ENCODE assay signal across 8 cellular contexts in genomic region chr2:150487537-150488429, GRCh38. TPM values are rescaled to one million over a fixed set of nuclear protein-coding genes. Genes with fewer than 3 reads are reported as not detected.
DNase-seq lines count a peak whose midpoint lies in the region; ATAC-seq and TF ChIP-seq lines count a peak whose summit lies in the region.

Gene RND3 (minus strand): TSS chr2:150487667. CDS start chr2:150487417, 250 bp downstream.

- H3K4me3 ChIP-seq in left lung, result peak within 1 kb of the TSS; percentile 57 to 67

- DNase-seq in activated naive CD4-positive, alpha-beta T cell treated with Interleukin-2 at 50 U/mL for 16 hours, result peak; percentile 9
- DNase-seq in activated naive CD4-positive, alpha-beta T cell (lab: John Stamatoyannopoulos, UW), result no peak
- DNase-seq in NCI-H1105 (lab: John Stamatoyannopoulos, UW) (peak; percentile 95), SKM-1 (lab: John Stamatoyannopoulos, UW; ENCODE audit: unreplicated experiment) (peak; percentile 47), dermis blood vessel endothelial cell (peak; percentile 99), left lung (peak; percentile 85 to 92)
- DNase-seq in stimulated activated CD4-positive, alpha-beta T cell treated with anti-CD3 and anti-CD28 coated beads, TNF-alpha, amount 100 ng/mL, for 24 hours (ENCODE audit: low read depth in 3 of 3), result peak in 2 of 3 experiments; percentile 17 to 57

- peaks cover 0 to 63% of the 10 kb centered on the region in 2 donors for H3K27me3 ChIP-seq in left lung

- TF ChIP-seq CTCF in left lung (IDR thresholded peaks at IDR 0.05), result peak; percentile 60 to 73

- H3K9me3 ChIP-seq in left lung, result no peaks in the 10 kb centered on the region

- H3K36me3 ChIP-seq in left lung, result no peaks in the 10 kb centered on the region

- intact Hi-C loops in left lung (cut with DNase I), result loop anchor here in 1 of 2 donors (10.0 kb wide), 1 partner anchor 893 kb away; no protein-coding TSS in a partner anchor

- ATAC-seq in HG02642 (IDR thresholded peaks at IDR 0.05; ENCODE audit: poor library complexity, unreplicated experiment) (peak; percentile 84), left lung (peak; percentile 69)

- peak within 1 kb of the TSS; percentile 80 to 90 for H3K27ac ChIP-seq in left lung

- no peaks in the 10 kb centered on the region for H3K4me1 ChIP-seq in left lung

RNA-seq across cellular contexts. Expression of gene RND3, which starts in this region (rescaled TPM):
- 53.1 and 66.5 TPM in 2 replicates for total RNA-seq in dermis blood vessel endothelial cell
- 10 to 100 TPM; 28.3 to 44.8 TPM for total RNA-seq in left lung

Comparison
In these comparisons a context has a peak if more than half of its experiments do, and no peak if none do; other contexts are left out.
1. DNase-seq: peak in activated naive CD4-positive, alpha-beta T cell treated with Interleukin-2 at 50 U/mL for 16 hours (single experiment), NCI-H1105 (single experiment), SKM-1 (single experiment), dermis blood vessel endothelial cell (single experiment), left lung (2 of 2) and stimulated activated CD4-positive, alpha-beta T cell treated with anti-CD3 and anti-CD28 coated beads, TNF-alpha, amount 100 ng/mL, for 24 hours (2 of 3); none in activated naive CD4-positive, alpha-beta T cell (0 of 4).